ENCODE assay signal across 8 cellular contexts in genomic region chr19:21020298-21021227, GRCh38. TPM values are rescaled to one million over a fixed set of nuclear protein-coding genes. Genes with fewer than 3 reads are reported as not detected.
A peak's percentile ranks its signal among the peaks of the same experiment; 100 is the strongest.
DNase-seq lines count a peak whose midpoint lies in the region; ATAC-seq lines count a peak whose summit lies in the region.

Gene ZNF430, plus strand, starts transcription at chr19:21020657. Its CDS starts 144 bp downstream, at chr19:21020801.

- H3K36me3 Mint-ChIP-seq in naive B cell: peaks cover 8 to 16% of the 10 kb centered on the region in 2 donors
- H3K36me3 Mint-ChIP-seq in stimulated activated memory B cell treated with anti-CD40 and anti-IgM and Interleukin-4, amounts not matched to agents 10 μg/mL and 1 μg/mL and 100 μg/mL, for 72 hours: peaks cover 38% of the 10 kb centered on the region

- peak within 1 kb of the TSS; percentile 96 for H3K9ac ChIP-seq in Karpas-422 (ENCODE audit: low read length)

- no peaks in the 10 kb centered on the region for H3K9me3 Mint-ChIP-seq in naive B cell
- no peaks in the 10 kb centered on the region for H3K9me3 Mint-ChIP-seq in stimulated activated memory B cell treated with anti-CD40 and anti-IgM and Interleukin-4, amounts not matched to agents 10 μg/mL and 1 μg/mL and 100 μg/mL, for 72 hours

- peak within 1 kb of the TSS; percentile 92 to 100 (median 100) for H3K4me3 Mint-ChIP-seq in naive B cell
- peak within 1 kb of the TSS; percentile 100 for H3K4me3 Mint-ChIP-seq in stimulated activated memory B cell treated with anti-CD40 and anti-IgM and Interleukin-4, amounts not matched to agents 10 μg/mL and 1 μg/mL and 100 μg/mL, for 72 hours

- H3K9me2 ChIP-seq in Karpas-422 (replicated peaks; ENCODE audit: insufficient read depth, low read length): no peaks in the 10 kb centered on the region

- H3K4me3 ChIP-seq in Karpas-422 (ENCODE audit: low read length): peak within 1 kb of the TSS; percentile 85

- H3K4me2 ChIP-seq in Karpas-422 (ENCODE audit: low read depth, low read length, poor library complexity, severe bottlenecking): peak within 1 kb of the TSS; percentile 82

- H3K79me2 ChIP-seq in Karpas-422 (ENCODE audit: low read length): peaks cover 51% of the 10 kb centered on the region

- H3K27me3 Mint-ChIP-seq in naive B cell: no peaks in the 10 kb centered on the region
- H3K27me3 Mint-ChIP-seq in stimulated activated memory B cell treated with anti-CD40 and anti-IgM and Interleukin-4, amounts not matched to agents 10 μg/mL and 1 μg/mL and 100 μg/mL, for 72 hours: no peaks in the 10 kb centered on the region

- H3K36me3 ChIP-seq in Karpas-422 (ENCODE audit: insufficient read depth, low read length): peaks cover 32% of the 10 kb centered on the region

- no peaks in the 10 kb centered on the region for H3K9me3 ChIP-seq in Karpas-422 (ENCODE audit: low read length)

- peaks cover 22 to 52% (median 40%) of the 10 kb centered on the region in 3 donors for H3K4me1 Mint-ChIP-seq in naive B cell
- peaks cover 41% of the 10 kb centered on the region for H3K4me1 Mint-ChIP-seq in stimulated activated memory B cell treated with anti-CD40 and anti-IgM and Interleukin-4, amounts not matched to agents 10 μg/mL and 1 μg/mL and 100 μg/mL, for 72 hours

- ATAC-seq in GM21786 (IDR thresholded peaks at IDR 0.05; ENCODE audit: unreplicated experiment): peak; percentile 94
- peak; percentile 96 to 97 for ATAC-seq in naive B cell (ENCODE audit: low read depth in 2 of 2)
- peak; percentile 98 for ATAC-seq in stimulated activated memory B cell treated with anti-CD40 and anti-IgM and Interleukin-4, amounts not matched to agents 10 μg/mL and 1 μg/mL and 100 μg/mL, for 72 hours

- H2AFZ ChIP-seq in Karpas-422 (ENCODE audit: low read length): peak within 1 kb of the TSS; percentile 79; the same call in 1 of the 2 replicates

- H3K27me3 ChIP-seq in Karpas-422 (ENCODE audit: low read length): no peaks in the 10 kb centered on the region

- H4K20me1 ChIP-seq in Karpas-422 (ENCODE audit: insufficient read depth, low read depth, low read length): no peaks in the 10 kb centered on the region

- peaks cover 24% of the 10 kb centered on the region for H3K4me1 ChIP-seq in Karpas-422 (ENCODE audit: low read length)

- peak within 1 kb of the TSS; percentile 98 to 100 (median 100) for H3K27ac Mint-ChIP-seq in naive B cell
- peak within 1 kb of the TSS; percentile 100 for H3K27ac Mint-ChIP-seq in stimulated activated memory B cell treated with anti-CD40 and anti-IgM and Interleukin-4, amounts not matched to agents 10 μg/mL and 1 μg/mL and 100 μg/mL, for 72 hours

- DNase-seq in DMS79 (lab: John Stamatoyannopoulos, UW): peak; percentile 95
- DNase-seq in Karpas-422: peak; percentile 99
- peak; percentile 97 for DNase-seq in RKO (ENCODE audit: low spot score)
- DNase-seq in activated T-helper 1 cell treated with Interleukin-2 at 50 U/mL for 16 hours (ENCODE audit: low read depth): peak; percentile 84
- DNase-seq in fibroblast of gingiva (ENCODE audit: low read depth): peak; percentile 90
- DNase-seq in naive B cell: peak; percentile 94

- H3K27ac ChIP-seq in Karpas-422 (ENCODE audit: low read length): peak within 1 kb of the TSS; percentile 74

RNA-seq across cellular contexts. Expression of gene ZNF430, which starts in this region (rescaled TPM):
- total RNA-seq in Karpas-422 (2014; rRNA removed; shearing (Covaris generic); ENCODE audit: low replicate concordance): 22.7 and 34.8 TPM in 2 replicates
- polyA plus RNA-seq in naive B cell (ENCODE audit: low read depth in 6 of 6): 10 to 100 TPM; 39.2 to 88.0 (median 65.5) TPM

Comparison
In these comparisons a context has a peak if more than half of its experiments do, and no peak if none do; other contexts are left out.
1. Peak in every context shown above with its lines: DNase-seq, ATAC-seq, H3K4me3 ChIP-seq and H3K27ac ChIP-seq.